1 cellular context compared by ENCODE assay signal in genomic region chr12:3700861-3701260, GRCh38.
TF ChIP-seq lines count a peak whose summit lies in the region.

No MANE protein-coding gene starts in this region.

TF ChIP-seq in HepG2, 621 proteins besides CTCF, POLR2A, EP300 and RAD21 (continued from another document):
- TF ChIP-seq TFDP2 (CRISPR knock-in tag; IDR thresholded peaks at IDR 0.05) (no peak), ATRX (CRISPR knock-in tag; IDR thresholded peaks at IDR 0.05; ENCODE audit: borderline replicate concordance) (no peak), TERF1 (CRISPR knock-in tag; IDR thresholded peaks at IDR 0.05) (no peak), MLX (CRISPR knock-in tag; IDR thresholded peaks at IDR 0.05) (no peak)
